20 cellular contexts compared by ENCODE assay signal in the genomic region with DNA sequence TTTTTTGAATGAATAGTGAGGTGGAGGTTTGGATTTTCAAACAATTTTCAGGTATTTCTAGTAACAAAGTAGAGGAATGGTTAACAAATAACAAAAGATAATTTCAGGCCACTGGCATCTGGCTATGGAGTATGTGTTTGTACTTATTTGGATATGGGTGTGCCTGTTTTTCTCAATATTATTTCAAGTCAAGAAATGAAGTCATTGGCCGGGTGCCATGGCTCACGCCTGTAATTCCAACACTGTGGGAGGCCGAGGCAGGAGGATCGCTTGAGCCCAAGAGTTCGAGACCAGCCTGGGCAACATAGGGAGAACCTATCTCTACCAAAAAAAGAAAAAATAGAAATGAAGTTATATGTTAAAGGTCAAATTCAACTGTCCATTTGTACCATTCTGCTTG.
"Had no signal": no experiment of that assay in that cellular context is flagged by ENCODE, and none has a peak within 500 bp of the region (broad histone marks: within the 10 kb centered on the region; RNA-seq: fewer than 3 reads in every experiment).

No MANE protein-coding gene starts in this region.

- DNase-seq: Karpas-422, KBM-7, MG63, NCI-H1092, NCI-H1436, NCI-H187, NCI-H2029, NCI-H2081 treated with DMSO at 0.1 percent for 48 hours, NCI-H2171, NCI-H226, NCI-H446, NCI-H510A, NCI-H524 treated with DMSO at 0.1 percent for 48 hours, NCI-H69, NCI-H774, Right ventricle myocardium superior, RPMI8226, SIG-M5, SK-N-SH had no signal

- H3K27me3 ChIP-seq: MG63 had no signal

- H3K4me3 ChIP-seq: MG63 had no signal

- H3K4me2 ChIP-seq: SK-N-SH had no signal

- H3K27ac ChIP-seq: HL-60 had no signal

- H3K9ac ChIP-seq: SK-N-SH had no signal

- H3K9me3 ChIP-seq: MG63, SK-N-SH had no signal
